Comparison of ENCODE assay signal across 14 cellular contexts in genomic region chr16:88298882-88299745, GRCh38.
DNase-seq lines count a peak whose midpoint lies in the region; ATAC-seq and TF ChIP-seq lines count a peak whose summit lies in the region.
"Had no signal": no experiment of that assay in that cellular context is flagged by ENCODE, and none has a peak within 500 bp of the region (broad histone marks: within the 10 kb centered on the region; RNA-seq: fewer than 3 reads in every experiment).

No MANE protein-coding gene starts in this region.

- in situ Hi-C loops in astrocyte of the spinal cord (cut with HindIII; ENCODE audit: low sequenced_read_pairs) = no loop called here

- no peak overlapping the region; the same call in 1 of the 2 replicates for H3K27ac ChIP-seq in BLaER1
- H3K27ac ChIP-seq: cardiac muscle cell, neutrophil had no signal

- TF ChIP-seq CTCF in astrocyte of the spinal cord (IDR thresholded peaks at IDR 0.05; ENCODE audit: low read depth, low read length) (no peak), mesothelial cell of epicardium (IDR thresholded peaks at IDR 0.05; ENCODE audit: unreplicated experiment) (no peak)

- no peak overlapping the region for H3K9ac ChIP-seq in BLaER1

- H3K4me3 ChIP-seq in BLaER1 (no peak overlapping the region), astrocyte of the spinal cord (ENCODE audit: low read depth, low read length) (no peak overlapping the region)
- H3K4me3 ChIP-seq: cardiac muscle cell, esophagus squamous epithelium, HAP-1 had no signal

- no peaks in the 10 kb centered on the region for H3K36me3 ChIP-seq in BLaER1
- H3K36me3 ChIP-seq: cardiac muscle cell, esophagus squamous epithelium, HAP-1, neutrophil had no signal

- peaks cover 2% of the 10 kb centered on the region for H3K36me3 Mint-ChIP-seq in mesothelial cell of epicardium
- H3K36me3 Mint-ChIP-seq: immature natural killer cell; stimulated activated memory B cell treated with anti-CD40 and anti-IgM and Interleukin-4, amounts not matched to agents 10 μg/mL and 1 μg/mL and 100 μg/mL, for 72 hours had no signal

- H3K27me3 ChIP-seq in BLaER1 = no peaks in the 10 kb centered on the region
- H3K27me3 ChIP-seq: cardiac muscle cell, neutrophil had no signal

- H3K4me1 Mint-ChIP-seq in mesothelial cell of epicardium = peaks cover 47% of the 10 kb centered on the region
- H3K4me1 Mint-ChIP-seq: stimulated activated memory B cell treated with anti-CD40 and anti-IgM and Interleukin-4, amounts not matched to agents 10 μg/mL and 1 μg/mL and 100 μg/mL, for 72 hours; T-helper 17 cell had no signal

- peaks cover 9% of the 10 kb centered on the region; the same call in 1 of the 2 replicates for H3K9me3 ChIP-seq in BLaER1
- H3K9me3 ChIP-seq: esophagus squamous epithelium, HAP-1, neutrophil had no signal

- H3K27ac Mint-ChIP-seq in mesothelial cell of epicardium = peak overlapping the region; percentile 91
- H3K27ac Mint-ChIP-seq: immature natural killer cell; stimulated activated memory B cell treated with anti-CD40 and anti-IgM and Interleukin-4, amounts not matched to agents 10 μg/mL and 1 μg/mL and 100 μg/mL, for 72 hours; T-helper 17 cell had no signal

- H3K4me3 Mint-ChIP-seq in mesothelial cell of epicardium = no peak overlapping the region
- H3K4me3 Mint-ChIP-seq: immature natural killer cell; stimulated activated memory B cell treated with anti-CD40 and anti-IgM and Interleukin-4, amounts not matched to agents 10 μg/mL and 1 μg/mL and 100 μg/mL, for 72 hours; T-helper 17 cell had no signal

- H3K4me1 ChIP-seq in BLaER1 = peaks cover 36% of the 10 kb centered on the region
- H3K4me1 ChIP-seq: HAP-1 had no signal

- H3K4me2 ChIP-seq in BLaER1 = peak overlapping the region; percentile 62

- no peak for ATAC-seq in HG03108 (IDR thresholded peaks at IDR 0.05; ENCODE audit: unreplicated experiment)
- no peak for ATAC-seq in GM21528 (IDR thresholded peaks at IDR 0.05; ENCODE audit: low FRiP score, unreplicated experiment)
- ATAC-seq: stimulated activated memory B cell treated with anti-CD40 and anti-IgM and Interleukin-4, amounts not matched to agents 10 μg/mL and 1 μg/mL and 100 μg/mL, for 72 hours; T-helper 17 cell had no signal

- H3K27me3 Mint-ChIP-seq in mesothelial cell of epicardium (ENCODE audit: low read depth) = no peaks in the 10 kb centered on the region

- H3K9me3 Mint-ChIP-seq in mesothelial cell of epicardium = no peaks in the 10 kb centered on the region
- H3K9me3 Mint-ChIP-seq: immature natural killer cell had no signal

- DNase-seq in GM03348 (ENCODE audit: low spot score) = peak; percentile 65
- DNase-seq in astrocyte of the spinal cord (ENCODE audit: low read depth, low spot score) = peak; percentile 31
- DNase-seq in mesothelial cell of epicardium (ENCODE audit: low spot score in 2 of 2, unreplicated experiment in 2 of 2) = no peak
- DNase-seq in T-helper 9 cell = no peak
- DNase-seq: esophagus squamous epithelium, immature natural killer cell, T-helper 17 cell had no signal

- H4K20me1 ChIP-seq in BLaER1 = no peaks in the 10 kb centered on the region

Comparison
In these comparisons a context has a peak if more than half of its experiments do, and no peak if none do; other contexts are left out.
1. DNase-seq: peak in GM03348 (single experiment) and astrocyte of the spinal cord (single experiment); none in mesothelial cell of epicardium (0 of 2) and T-helper 9 cell (single experiment).